Comparison of ENCODE assay signal across 1 cellular context in the genomic region with DNA sequence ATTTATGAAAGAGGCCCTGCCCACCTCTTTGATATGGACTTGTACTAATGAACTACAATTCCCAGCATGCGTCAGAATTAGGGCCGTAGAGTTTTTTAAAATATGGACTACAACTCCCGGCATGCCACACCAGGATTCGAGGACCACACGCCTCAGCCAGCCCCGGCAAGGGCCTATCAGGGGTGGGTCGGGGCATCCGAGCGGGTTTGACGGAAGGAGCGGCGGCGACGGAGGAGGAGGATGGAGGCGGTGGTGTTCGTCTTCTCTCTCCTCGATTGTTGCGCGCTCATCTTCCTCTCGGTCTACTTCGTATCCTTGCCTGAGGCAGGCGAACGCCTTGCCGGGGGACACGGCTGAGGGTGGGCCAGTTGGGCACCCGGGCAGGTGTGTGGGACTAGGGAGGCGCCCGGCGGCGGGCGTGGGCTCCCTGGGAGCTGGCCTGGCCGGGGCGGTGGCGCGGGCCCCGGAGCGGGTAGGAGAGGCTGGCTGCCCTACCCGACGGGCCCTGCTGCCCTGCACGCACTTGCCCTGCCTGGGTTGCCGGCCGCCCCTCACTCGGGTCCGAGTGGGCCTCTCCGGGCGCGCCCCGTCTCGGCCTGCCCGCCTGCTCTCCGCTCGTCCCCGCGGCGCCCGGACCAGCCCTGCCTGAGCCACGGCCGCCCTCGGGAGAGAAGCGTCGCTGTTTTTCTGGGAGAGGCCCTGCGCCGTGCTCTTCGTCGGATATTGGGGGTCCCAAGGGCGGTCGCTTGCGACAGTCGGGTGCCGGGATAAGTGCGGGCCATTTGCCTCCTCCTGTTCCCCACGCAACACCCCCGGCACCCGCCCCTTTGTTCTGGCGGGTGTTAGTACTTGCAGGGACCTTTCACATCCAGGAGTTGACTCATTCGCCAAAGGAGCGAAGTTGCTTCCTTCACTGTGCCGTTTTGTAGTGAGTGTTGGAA.
TF ChIP-seq lines count a peak whose summit lies in the region.

A gene (plus strand): TSS at position 195 of the 941 bp plus-strand sequence. CDS start 46 bp downstream, at position 241.

TF ChIP-seq in HepG2, 621 proteins besides CTCF, POLR2A, EP300 and RAD21 (continued from another document and continues in another):
- TF ChIP-seq, protein P1, sequence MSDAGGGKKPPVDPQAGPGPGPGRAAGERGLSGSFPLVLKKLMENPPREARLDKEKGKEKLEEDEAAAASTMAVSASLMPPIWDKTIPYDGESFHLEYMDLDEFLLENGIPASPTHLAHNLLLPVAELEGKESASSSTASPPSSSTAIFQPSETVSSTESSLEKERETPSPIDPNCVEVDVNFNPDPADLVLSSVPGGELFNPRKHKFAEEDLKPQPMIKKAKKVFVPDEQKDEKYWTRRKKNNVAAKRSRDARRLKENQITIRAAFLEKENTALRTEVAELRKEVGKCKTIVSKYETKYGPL (CRISPR knock-in tag; IDR thresholded peaks at IDR 0.05), result no peak
- TF ChIP-seq CEBPG (CRISPR knock-in tag; IDR thresholded peaks at IDR 0.05), result no peak
- TF ChIP-seq FOXK2 (IDR thresholded peaks at IDR 0.05), result no peak
- TF ChIP-seq ZNF292 (CRISPR knock-in tag; IDR thresholded peaks at IDR 0.05; ENCODE audit: borderline replicate concordance, low read depth), result no peak
- TF ChIP-seq MYC (CRISPR knock-in tag; IDR thresholded peaks at IDR 0.05; ENCODE audit: borderline replicate concordance), result peak; percentile 49; the same call in 1 of the 2 replicates
- peak; percentile 77 for TF ChIP-seq YEATS4 (CRISPR knock-in tag; IDR thresholded peaks at IDR 0.05; ENCODE audit: borderline replicate concordance)
- TF ChIP-seq, protein P2, sequence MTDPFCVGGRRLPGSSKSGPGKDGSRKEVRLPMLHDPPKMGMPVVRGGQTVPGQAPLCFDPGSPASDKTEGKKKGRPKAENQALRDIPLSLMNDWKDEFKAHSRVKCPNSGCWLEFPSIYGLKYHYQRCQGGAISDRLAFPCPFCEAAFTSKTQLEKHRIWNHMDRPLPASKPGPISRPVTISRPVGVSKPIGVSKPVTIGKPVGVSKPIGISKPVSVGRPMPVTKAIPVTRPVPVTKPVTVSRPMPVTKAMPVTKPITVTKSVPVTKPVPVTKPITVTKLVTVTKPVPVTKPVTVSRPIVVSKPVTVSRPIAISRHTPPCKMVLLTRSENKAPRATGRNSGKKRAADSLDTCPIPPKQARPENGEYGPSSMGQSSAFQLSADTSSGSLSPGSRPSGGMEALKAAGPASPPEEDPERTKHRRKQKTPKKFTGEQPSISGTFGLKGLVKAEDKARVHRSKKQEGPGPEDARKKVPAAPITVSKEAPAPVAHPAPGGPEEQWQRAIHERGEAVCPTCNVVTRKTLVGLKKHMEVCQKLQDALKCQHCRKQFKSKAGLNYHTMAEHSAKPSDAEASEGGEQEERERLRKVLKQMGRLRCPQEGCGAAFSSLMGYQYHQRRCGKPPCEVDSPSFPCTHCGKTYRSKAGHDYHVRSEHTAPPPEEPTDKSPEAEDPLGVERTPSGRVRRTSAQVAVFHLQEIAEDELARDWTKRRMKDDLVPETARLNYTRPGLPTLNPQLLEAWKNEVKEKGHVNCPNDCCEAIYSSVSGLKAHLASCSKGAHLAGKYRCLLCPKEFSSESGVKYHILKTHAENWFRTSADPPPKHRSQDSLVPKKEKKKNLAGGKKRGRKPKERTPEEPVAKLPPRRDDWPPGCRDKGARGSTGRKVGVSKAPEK (CRISPR knock-in tag; IDR thresholded peaks at IDR 0.05; ENCODE audit: borderline replicate concordance), result no peak
- TF ChIP-seq ZNF557 (CRISPR knock-in tag; IDR thresholded peaks at IDR 0.05), result no peak
- TF ChIP-seq ZFP90 (CRISPR knock-in tag; IDR thresholded peaks at IDR 0.05; ENCODE audit: borderline replicate concordance), result 0 out of 2 replicates have a peak, but pooled peaks have one; percentile 24
- TF ChIP-seq, protein P3, sequence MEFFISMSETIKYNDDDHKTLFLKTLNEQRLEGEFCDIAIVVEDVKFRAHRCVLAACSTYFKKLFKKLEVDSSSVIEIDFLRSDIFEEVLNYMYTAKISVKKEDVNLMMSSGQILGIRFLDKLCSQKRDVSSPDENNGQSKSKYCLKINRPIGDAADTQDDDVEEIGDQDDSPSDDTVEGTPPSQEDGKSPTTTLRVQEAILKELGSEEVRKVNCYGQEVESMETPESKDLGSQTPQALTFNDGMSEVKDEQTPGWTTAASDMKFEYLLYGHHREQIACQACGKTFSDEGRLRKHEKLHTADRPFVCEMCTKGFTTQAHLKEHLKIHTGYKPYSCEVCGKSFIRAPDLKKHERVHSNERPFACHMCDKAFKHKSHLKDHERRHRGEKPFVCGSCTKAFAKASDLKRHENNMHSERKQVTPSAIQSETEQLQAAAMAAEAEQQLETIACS (CRISPR knock-in tag; IDR thresholded peaks at IDR 0.05), result peak; percentile 50
- TF ChIP-seq, protein P4, sequence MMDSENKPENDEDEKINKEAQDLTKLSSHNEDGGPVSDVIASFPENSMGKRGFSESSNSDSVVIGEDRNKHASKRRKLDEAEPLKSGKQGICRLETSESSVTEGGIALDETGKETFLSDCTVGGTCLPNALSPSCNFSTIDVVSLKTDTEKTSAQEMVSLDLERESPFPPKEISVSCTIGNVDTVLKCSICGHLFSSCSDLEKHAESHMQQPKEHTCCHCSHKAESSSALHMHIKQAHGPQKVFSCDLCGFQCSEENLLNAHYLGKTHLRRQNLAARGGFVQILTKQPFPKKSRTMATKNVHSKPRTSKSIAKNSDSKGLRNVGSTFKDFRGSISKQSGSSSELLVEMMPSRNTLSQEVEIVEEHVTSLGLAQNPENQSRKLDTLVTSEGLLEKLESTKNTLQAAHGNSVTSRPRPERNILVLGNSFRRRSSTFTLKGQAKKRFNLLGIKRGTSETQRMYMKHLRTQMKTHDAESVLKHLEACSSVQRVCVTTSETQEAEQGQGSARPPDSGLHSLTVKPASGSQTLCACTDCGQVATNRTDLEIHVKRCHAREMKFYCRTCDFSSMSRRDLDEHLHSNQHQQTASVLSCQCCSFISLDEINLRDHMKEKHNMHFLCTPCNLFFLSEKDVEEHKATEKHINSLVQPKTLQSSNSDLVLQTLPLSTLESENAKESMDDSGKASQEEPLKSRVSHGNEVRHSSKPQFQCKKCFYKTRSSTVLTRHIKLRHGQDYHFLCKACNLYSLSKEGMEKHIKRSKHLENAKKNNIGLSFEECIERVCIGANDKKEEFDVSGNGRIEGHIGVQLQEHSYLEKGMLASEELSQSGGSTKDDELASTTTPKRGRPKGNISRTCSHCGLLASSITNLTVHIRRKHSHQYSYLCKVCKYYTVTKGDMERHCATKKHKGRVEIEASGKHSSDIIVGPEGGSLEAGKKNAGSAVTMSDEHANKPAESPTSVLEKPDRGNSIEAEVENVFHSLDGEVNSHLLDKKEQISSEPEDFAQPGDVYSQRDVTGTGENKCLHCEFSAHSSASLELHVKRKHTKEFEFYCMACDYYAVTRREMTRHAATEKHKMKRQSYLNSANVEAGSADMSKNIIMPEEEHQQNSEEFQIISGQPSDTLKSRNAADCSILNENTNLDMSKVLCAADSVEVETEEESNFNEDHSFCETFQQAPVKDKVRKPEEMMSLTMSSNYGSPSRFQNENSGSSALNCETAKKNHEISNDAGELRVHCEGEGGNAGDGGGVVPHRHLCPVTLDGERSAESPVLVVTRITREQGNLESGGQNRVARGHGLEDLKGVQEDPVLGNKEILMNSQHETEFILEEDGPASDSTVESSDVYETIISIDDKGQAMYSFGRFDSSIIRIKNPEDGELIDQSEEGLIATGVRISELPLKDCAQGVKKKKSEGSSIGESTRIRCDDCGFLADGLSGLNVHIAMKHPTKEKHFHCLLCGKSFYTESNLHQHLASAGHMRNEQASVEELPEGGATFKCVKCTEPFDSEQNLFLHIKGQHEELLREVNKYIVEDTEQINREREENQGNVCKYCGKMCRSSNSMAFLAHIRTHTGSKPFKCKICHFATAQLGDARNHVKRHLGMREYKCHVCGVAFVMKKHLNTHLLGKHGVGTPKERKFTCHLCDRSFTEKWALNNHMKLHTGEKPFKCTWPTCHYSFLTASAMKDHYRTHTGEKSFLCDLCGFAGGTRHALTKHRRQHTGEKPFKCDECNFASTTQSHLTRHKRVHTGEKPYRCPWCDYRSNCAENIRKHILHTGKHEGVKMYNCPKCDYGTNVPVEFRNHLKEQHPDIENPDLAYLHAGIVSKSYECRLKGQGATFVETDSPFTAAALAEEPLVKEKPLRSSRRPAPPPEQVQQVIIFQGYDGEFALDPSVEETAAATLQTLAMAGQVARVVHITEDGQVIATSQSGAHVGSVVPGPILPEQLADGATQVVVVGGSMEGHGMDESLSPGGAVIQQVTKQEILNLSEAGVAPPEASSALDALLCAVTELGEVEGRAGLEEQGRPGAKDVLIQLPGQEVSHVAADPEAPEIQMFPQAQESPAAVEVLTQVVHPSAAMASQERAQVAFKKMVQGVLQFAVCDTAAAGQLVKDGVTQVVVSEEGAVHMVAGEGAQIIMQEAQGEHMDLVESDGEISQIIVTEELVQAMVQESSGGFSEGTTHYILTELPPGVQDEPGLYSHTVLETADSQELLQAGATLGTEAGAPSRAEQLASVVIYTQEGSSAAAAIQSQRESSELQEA (CRISPR knock-in tag; IDR thresholded peaks at IDR 0.05; ENCODE audit: not compliant biosample characterization), result no peak
- TF ChIP-seq, protein P5, sequence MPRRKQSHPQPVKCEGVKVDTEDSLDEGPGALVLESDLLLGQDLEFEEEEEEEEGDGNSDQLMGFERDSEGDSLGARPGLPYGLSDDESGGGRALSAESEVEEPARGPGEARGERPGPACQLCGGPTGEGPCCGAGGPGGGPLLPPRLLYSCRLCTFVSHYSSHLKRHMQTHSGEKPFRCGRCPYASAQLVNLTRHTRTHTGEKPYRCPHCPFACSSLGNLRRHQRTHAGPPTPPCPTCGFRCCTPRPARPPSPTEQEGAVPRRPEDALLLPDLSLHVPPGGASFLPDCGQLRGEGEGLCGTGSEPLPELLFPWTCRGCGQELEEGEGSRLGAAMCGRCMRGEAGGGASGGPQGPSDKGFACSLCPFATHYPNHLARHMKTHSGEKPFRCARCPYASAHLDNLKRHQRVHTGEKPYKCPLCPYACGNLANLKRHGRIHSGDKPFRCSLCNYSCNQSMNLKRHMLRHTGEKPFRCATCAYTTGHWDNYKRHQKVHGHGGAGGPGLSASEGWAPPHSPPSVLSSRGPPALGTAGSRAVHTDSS (CRISPR knock-in tag; conservative IDR thresholded peaks at IDR 0.05), result no peak
- TF ChIP-seq SP1 (IDR thresholded peaks at IDR 0.05), result no peak
- TF ChIP-seq SP1 (CRISPR knock-in tag; IDR thresholded peaks at IDR 0.05), result no peak
- TF ChIP-seq RORA (CRISPR knock-in tag; IDR thresholded peaks at IDR 0.05), result no peak
- TF ChIP-seq, protein P6, sequence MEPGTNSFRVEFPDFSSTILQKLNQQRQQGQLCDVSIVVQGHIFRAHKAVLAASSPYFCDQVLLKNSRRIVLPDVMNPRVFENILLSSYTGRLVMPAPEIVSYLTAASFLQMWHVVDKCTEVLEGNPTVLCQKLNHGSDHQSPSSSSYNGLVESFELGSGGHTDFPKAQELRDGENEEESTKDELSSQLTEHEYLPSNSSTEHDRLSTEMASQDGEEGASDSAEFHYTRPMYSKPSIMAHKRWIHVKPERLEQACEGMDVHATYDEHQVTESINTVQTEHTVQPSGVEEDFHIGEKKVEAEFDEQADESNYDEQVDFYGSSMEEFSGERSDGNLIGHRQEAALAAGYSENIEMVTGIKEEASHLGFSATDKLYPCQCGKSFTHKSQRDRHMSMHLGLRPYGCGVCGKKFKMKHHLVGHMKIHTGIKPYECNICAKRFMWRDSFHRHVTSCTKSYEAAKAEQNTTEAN (CRISPR knock-in tag; conservative IDR thresholded peaks at IDR 0.05), result no peak; the same call in 1 of the 2 replicates
- TF ChIP-seq ZNF552 (CRISPR knock-in tag; IDR thresholded peaks at IDR 0.05; ENCODE audit: borderline replicate concordance), result no peak
- peak; percentile 75 for TF ChIP-seq NR2C2 (CRISPR knock-in tag; IDR thresholded peaks at IDR 0.05; ENCODE audit: borderline replicate concordance)
- no peak for TF ChIP-seq CEBPB (IDR thresholded peaks at IDR 0.05; ENCODE audit: borderline replicate concordance, low read depth, low read length)
- TF ChIP-seq STAT5B (CRISPR knock-in tag; IDR thresholded peaks at IDR 0.05), result no peak
- no peak for TF ChIP-seq MAFK (conservative IDR thresholded peaks at IDR 0.05 in 1 of 2, IDR thresholded peaks at IDR 0.05 in 1 of 2; ENCODE audit: low read length in 2 of 2)
- TF ChIP-seq, protein P7, sequence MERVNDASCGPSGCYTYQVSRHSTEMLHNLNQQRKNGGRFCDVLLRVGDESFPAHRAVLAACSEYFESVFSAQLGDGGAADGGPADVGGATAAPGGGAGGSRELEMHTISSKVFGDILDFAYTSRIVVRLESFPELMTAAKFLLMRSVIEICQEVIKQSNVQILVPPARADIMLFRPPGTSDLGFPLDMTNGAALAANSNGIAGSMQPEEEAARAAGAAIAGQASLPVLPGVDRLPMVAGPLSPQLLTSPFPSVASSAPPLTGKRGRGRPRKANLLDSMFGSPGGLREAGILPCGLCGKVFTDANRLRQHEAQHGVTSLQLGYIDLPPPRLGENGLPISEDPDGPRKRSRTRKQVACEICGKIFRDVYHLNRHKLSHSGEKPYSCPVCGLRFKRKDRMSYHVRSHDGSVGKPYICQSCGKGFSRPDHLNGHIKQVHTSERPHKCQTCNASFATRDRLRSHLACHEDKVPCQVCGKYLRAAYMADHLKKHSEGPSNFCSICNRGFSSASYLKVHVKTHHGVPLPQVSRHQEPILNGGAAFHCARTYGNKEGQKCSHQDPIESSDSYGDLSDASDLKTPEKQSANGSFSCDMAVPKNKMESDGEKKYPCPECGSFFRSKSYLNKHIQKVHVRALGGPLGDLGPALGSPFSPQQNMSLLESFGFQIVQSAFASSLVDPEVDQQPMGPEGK (CRISPR knock-in tag; IDR thresholded peaks at IDR 0.05), result peak; percentile 11
- peak; percentile 44; the same call in 1 of the 2 replicates for TF ChIP-seq RFXAP (CRISPR knock-in tag; IDR thresholded peaks at IDR 0.05; ENCODE audit: borderline replicate concordance)
- TF ChIP-seq ZNF780A (CRISPR knock-in tag; IDR thresholded peaks at IDR 0.05), result no peak
- no peak for TF ChIP-seq ZNF879 (CRISPR knock-in tag; IDR thresholded peaks at IDR 0.05)
- TF ChIP-seq ZNF556 (CRISPR knock-in tag; IDR thresholded peaks at IDR 0.05; ENCODE audit: borderline replicate concordance), result peak; percentile 82; the same call in 1 of the 2 replicates
- TF ChIP-seq, protein P8, sequence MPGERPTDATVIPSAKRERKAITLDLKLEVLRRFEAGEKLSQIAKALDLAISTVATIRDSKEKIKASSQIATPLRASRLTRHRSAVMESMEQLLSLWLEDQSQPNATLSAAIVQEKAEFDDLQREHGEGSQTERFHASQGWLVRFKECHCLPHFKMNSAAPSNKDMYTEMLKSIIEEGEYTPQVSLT (CRISPR knock-in tag; IDR thresholded peaks at IDR 0.05; ENCODE audit: borderline replicate concordance, low read depth), result no peak
- TF ChIP-seq ZNF619 (CRISPR knock-in tag; IDR thresholded peaks at IDR 0.05), result no peak
- TF ChIP-seq ZNF282 (IDR thresholded peaks at IDR 0.05; ENCODE audit: partially characterized antibody), result no peak
- no peak for TF ChIP-seq ZNF75D (CRISPR knock-in tag; IDR thresholded peaks at IDR 0.05; ENCODE audit: borderline replicate concordance)
